Comparison of ENCODE assay signal across 26 cellular contexts in genomic region chr20:513429-513828, GRCh38. TPM values are rescaled to one million over a fixed set of nuclear protein-coding genes. Genes with fewer than 3 reads are reported as not detected.
A peak's percentile ranks its signal among the peaks of the same experiment; 100 is the strongest.
DNase-seq lines count a peak whose midpoint lies in the region; ATAC-seq and TF ChIP-seq lines count a peak whose summit lies in the region.
"Had no signal": no experiment of that assay in that cellular context is flagged by ENCODE, and none has a peak within 500 bp of the region (broad histone marks: within the 10 kb centered on the region; RNA-seq: fewer than 3 reads in every experiment).

No MANE protein-coding gene starts in this region.

- intact Hi-C loops in CD8-positive, alpha-beta T cell (cut with DNase I, micrococcal nuclease): no loop called here

- H3K9me3 Mint-ChIP-seq in CD8-positive, alpha-beta T cell: no peaks in the 10 kb centered on the region
- no peaks in the 10 kb centered on the region for H3K9me3 Mint-ChIP-seq in WTC11
- H3K9me3 Mint-ChIP-seq: activated CD8-positive, alpha-beta T cell treated with anti-CD3 and anti-CD28 coated beads for 36 hours; activated naive CD8-positive, alpha-beta T cell treated with anti-CD3 and anti-CD28 coated beads, Interleukin-2, amount 50 U/mL, for 24 hours; central memory CD8-positive, alpha-beta T cell; H9; nephron had no signal

- no peak overlapping the region for H3K4me3 ChIP-seq in CD8-positive, alpha-beta T cell (ENCODE audit: low read depth, low read length)
- no peak overlapping the region for H3K4me3 ChIP-seq in fibroblast of pulmonary artery (replicated peaks; ENCODE audit: low read depth, low read length)
- H3K4me3 ChIP-seq: heart right ventricle, skin epidermis, stomach, tibial nerve had no signal

- peaks cover 43% of the 10 kb centered on the region for H3K36me3 Mint-ChIP-seq in CD8-positive, alpha-beta T cell
- peaks cover 14% of the 10 kb centered on the region for H3K36me3 Mint-ChIP-seq in WTC11

- DNase-seq in AG08396 (ENCODE audit: low spot score): peak; percentile 10
- no peak for DNase-seq in CD8-positive, alpha-beta T cell
- DNase-seq in WTC11 (ENCODE audit: low spot score): no peak
- peak; percentile 17 for DNase-seq in fibroblast of pulmonary artery (ENCODE audit: low read depth)
- no peak for DNase-seq in stimulated activated CD4-positive, alpha-beta T cell treated with anti-CD3 and anti-CD28 coated beads, Interleukin-2, amount 100 ng/mL, for 48 hours
- DNase-seq: activated CD8-positive, alpha-beta T cell treated with anti-CD3 and anti-CD28 coated beads for 36 hours; activated effector memory CD4-positive, alpha-beta T cell treated with Interleukin-2 at 50 U/mL for 16 hours; activated naive CD8-positive, alpha-beta T cell treated with anti-CD3 and anti-CD28 coated beads, Interleukin-2, amount 50 U/mL, for 24 hours; foreskin keratinocyte; H9; heart right ventricle; left cardiac atrium; NCI-H1092 treated with DMSO at 0.1 percent for 48 hours; NCI-H187; NCI-H2227 treated with DMSO at 0.1 percent for 48 hours; NCI-H69; RPMI8226; stomach had no signal

- no peak for TF ChIP-seq POLR2A in GM18505 (IDR thresholded peaks at IDR 0.05; ENCODE audit: borderline replicate concordance, extremely low read depth, insufficient read depth, insufficient read length)

- ATAC-seq in CD8-positive, alpha-beta T cell: no peak
- ATAC-seq in WTC11 (no peak), GM18867 (IDR thresholded peaks at IDR 0.05; ENCODE audit: unreplicated experiment) (no peak), GM18505 (IDR thresholded peaks at IDR 0.05; ENCODE audit: unreplicated experiment) (no peak)
- ATAC-seq: activated CD4-positive, CD25-positive, alpha-beta regulatory T cell treated with anti-CD3 and anti-CD28 coated beads, Interleukin-2, amount 50 U/mL, for 24 hours; activated CD8-positive, alpha-beta T cell treated with anti-CD3 and anti-CD28 coated beads for 36 hours; activated naive CD8-positive, alpha-beta T cell treated with anti-CD3 and anti-CD28 coated beads, Interleukin-2, amount 50 U/mL, for 24 hours; foreskin keratinocyte; heart right ventricle; left cardiac atrium had no signal

- H3K27ac Mint-ChIP-seq in CD8-positive, alpha-beta T cell: peak overlapping the region; percentile 10
- peak overlapping the region; percentile 25; the same call in 1 of the 2 replicates for H3K27ac Mint-ChIP-seq in WTC11
- H3K27ac Mint-ChIP-seq: activated CD8-positive, alpha-beta T cell treated with anti-CD3 and anti-CD28 coated beads for 36 hours; activated naive CD8-positive, alpha-beta T cell treated with anti-CD3 and anti-CD28 coated beads, Interleukin-2, amount 50 U/mL, for 24 hours; nephron had no signal

- peaks cover 4% of the 10 kb centered on the region for H3K4me1 ChIP-seq in CD8-positive, alpha-beta T cell (ENCODE audit: insufficient read depth, low read length)

- CTCF ChIA-PET in CD8-positive, alpha-beta T cell (lab: Charles Lee): interaction anchor here (1.0 kb wide), 1 partner anchor 9 kb away, joined by 5 read pairs; no protein-coding TSS in a partner anchor
- CTCF ChIA-PET in WTC11 (lab: Charles Lee): interaction anchor here (2.5 kb wide), 1 partner anchor 226 kb away, joined by 8 read pairs; no protein-coding TSS in a partner anchor

- no peaks in the 10 kb centered on the region for H3K27me3 ChIP-seq in CD8-positive, alpha-beta T cell (ENCODE audit: insufficient read depth, low read length)
- H3K27me3 ChIP-seq: foreskin keratinocyte, heart right ventricle, stomach, tibial nerve had no signal

- no peak overlapping the region for H3K27ac ChIP-seq in CD8-positive, alpha-beta T cell (ENCODE audit: low read depth, low read length)
- H3K27ac ChIP-seq: C4-2B, foreskin keratinocyte, heart right ventricle, skin epidermis, stomach, tibial nerve had no signal

- H3K4me1 Mint-ChIP-seq in CD8-positive, alpha-beta T cell (ENCODE audit: low read depth): peaks cover 66% of the 10 kb centered on the region
- peaks cover 24% of the 10 kb centered on the region for H3K4me1 Mint-ChIP-seq in WTC11

- TF ChIP-seq CTCF in CD8-positive, alpha-beta T cell (IDR thresholded peaks at IDR 0.05): no peak
- TF ChIP-seq CTCF in WTC11 (IDR thresholded peaks at IDR 0.05) (no peak), fibroblast of pulmonary artery (IDR thresholded peaks at IDR 0.05; ENCODE audit: low read length, missing control alignments) (no peak)

- no peaks in the 10 kb centered on the region for H3K27me3 Mint-ChIP-seq in CD8-positive, alpha-beta T cell (ENCODE audit: low read depth)
- H3K27me3 Mint-ChIP-seq in WTC11 (ENCODE audit: low read depth): no peaks in the 10 kb centered on the region
- H3K27me3 Mint-ChIP-seq: activated CD8-positive, alpha-beta T cell treated with anti-CD3 and anti-CD28 coated beads for 36 hours; activated naive CD8-positive, alpha-beta T cell treated with anti-CD3 and anti-CD28 coated beads, Interleukin-2, amount 50 U/mL, for 24 hours; central memory CD8-positive, alpha-beta T cell had no signal

- H3K36me3 ChIP-seq in CD8-positive, alpha-beta T cell (ENCODE audit: insufficient read depth, low read length): peaks cover 3% of the 10 kb centered on the region
- H3K36me3 ChIP-seq: tibial nerve had no signal

- H3K9me3 ChIP-seq in CD8-positive, alpha-beta T cell (ENCODE audit: low read length): no peaks in the 10 kb centered on the region
- H3K9me3 ChIP-seq: heart right ventricle, stomach, tibial nerve had no signal

- POLR2A ChIA-PET in CD8-positive, alpha-beta T cell (lab: Charles Lee): no interaction called here
- POLR2A ChIA-PET in WTC11 (lab: Charles Lee): no interaction called here

- no peak overlapping the region for H3K4me3 Mint-ChIP-seq in CD8-positive, alpha-beta T cell
- H3K4me3 Mint-ChIP-seq in WTC11: no peak overlapping the region
- H3K4me3 Mint-ChIP-seq: activated CD8-positive, alpha-beta T cell treated with anti-CD3 and anti-CD28 coated beads for 36 hours; activated naive CD8-positive, alpha-beta T cell treated with anti-CD3 and anti-CD28 coated beads, Interleukin-2, amount 50 U/mL, for 24 hours; central memory CD8-positive, alpha-beta T cell; H9; nephron had no signal

TF ChIP-seq in WTC11, 78 proteins besides CTCF, POLR2A, EP300 and RAD21 (continues in another document):
- TF ChIP-seq E2F4 (CRISPR knock-in tag; IDR thresholded peaks at IDR 0.05; ENCODE audit: borderline replicate concordance, low read depth) (no peak), ZBTB43 (CRISPR knock-in tag; IDR thresholded peaks at IDR 0.05) (no peak), CBFB (CRISPR knock-in tag; IDR thresholded peaks at IDR 0.05; ENCODE audit: low read depth) (no peak), OVOL2 (CRISPR knock-in tag; IDR thresholded peaks at IDR 0.05; ENCODE audit: borderline replicate concordance) (no peak), ATF2 (CRISPR knock-in tag; IDR thresholded peaks at IDR 0.05; ENCODE audit: borderline replicate concordance, low read depth) (no peak)

RNA-seq across cellular contexts. Expression of gene CSNK2A1, which starts 30.2 kb away (rescaled TPM):
- total RNA-seq in CD8-positive, alpha-beta T cell: 10 to 100 TPM; 63.6 to 66.0 TPM
- total RNA-seq in WTC11 (2021): 235 to 244 TPM (median 236 TPM) in 3 replicates

RNA-seq across cellular contexts. Expression of gene TBC1D20, which starts 51.1 kb away (rescaled TPM):
- total RNA-seq in CD8-positive, alpha-beta T cell: 10 to 100 TPM; 18.5 to 20.3 TPM
- total RNA-seq in WTC11 (2021): 14.6 to 15.6 TPM (median 15.4 TPM) in 3 replicates

Comparison
In these comparisons a context has a peak if more than half of its experiments do, and no peak if none do; other contexts are left out.
1. DNase-seq: peak in AG08396 (single experiment) and fibroblast of pulmonary artery (single experiment); none in CD8-positive, alpha-beta T cell (0 of 7), WTC11 (single experiment) and stimulated activated CD4-positive, alpha-beta T cell treated with anti-CD3 and anti-CD28 coated beads, Interleukin-2, amount 100 ng/mL, for 48 hours (0 of 2).